8 cellular contexts compared by ENCODE assay signal in genomic region chr5:98891591-98891990, GRCh38.
"Had no signal": no experiment of that assay in that cellular context is flagged by ENCODE, and none has a peak within 500 bp of the region (broad histone marks: within the 10 kb centered on the region; RNA-seq: fewer than 3 reads in every experiment).

No MANE protein-coding gene starts in this region.

- H3K27ac ChIP-seq: HL-60 had no signal

- H3K4me3 ChIP-seq: GM23338, K562 had no signal

- H3K4me2 ChIP-seq: GM23338 had no signal

- H3K4me3 Mint-ChIP-seq: GM23338, H9 had no signal

- H2AFZ ChIP-seq: GM23338 had no signal

- H3K9me3 Mint-ChIP-seq: GM23338, H9 had no signal

- FAIRE-seq: H1, H54, K562 had no signal

- ATAC-seq: GM23338, K562 had no signal

- H3K27ac Mint-ChIP-seq: GM23338, H9 had no signal

- H3K4me1 Mint-ChIP-seq: GM23338, H9 had no signal

- DNase-seq: H9, HCEC 1CT, IMR-90 had no signal
